ENCODE assay signal across 10 cellular contexts in the genomic region with DNA sequence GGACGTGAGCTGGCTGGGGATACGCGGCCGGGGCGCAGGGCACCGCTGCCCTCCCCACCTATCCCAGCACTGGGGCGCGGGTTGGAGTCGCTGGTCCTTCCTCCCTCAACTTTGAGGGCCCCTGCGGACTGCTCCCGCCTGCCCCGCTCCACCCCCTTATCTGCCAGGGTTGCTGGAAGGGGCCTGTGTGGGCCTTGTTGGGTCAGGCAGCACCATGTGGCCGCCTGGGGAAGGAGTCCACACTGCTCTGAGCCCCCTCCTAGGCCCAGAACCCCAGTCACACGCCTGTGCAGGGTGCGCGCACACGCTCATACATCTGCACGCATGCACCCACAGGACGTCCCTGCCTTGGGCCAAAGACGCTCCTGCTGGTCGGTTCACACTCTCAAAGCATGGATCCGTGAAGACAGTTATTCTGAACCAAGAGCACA. TPM values are rescaled to one million over a fixed set of nuclear protein-coding genes. Genes with fewer than 3 reads are reported as not detected.
DNase-seq lines count a peak whose midpoint lies in the region; ATAC-seq and TF ChIP-seq lines count a peak whose summit lies in the region.
"Had no signal": no experiment of that assay in that cellular context is flagged by ENCODE, and none has a peak within 500 bp of the region (broad histone marks: within the 10 kb centered on the region; RNA-seq: fewer than 3 reads in every experiment).

No MANE protein-coding gene starts in this region.

- no peaks in the 10 kb centered on the region for H3K9me3 Mint-ChIP-seq in CD4-positive, alpha-beta memory T cell
- H3K9me3 Mint-ChIP-seq in progenitor cell of endocrine pancreas (ENCODE audit: low read depth) = no peaks in the 10 kb centered on the region

- no peak for DNase-seq in CD4-positive, alpha-beta memory T cell
- DNase-seq in fibroblast of the aortic adventitia (ENCODE audit: low read depth) (no peak), progenitor cell of endocrine pancreas (ENCODE audit: low spot score, unreplicated experiment) (no peak), NCI-H1436 (lab: John Stamatoyannopoulos, UW) (no peak), putamen (ENCODE audit: low spot score) (no peak), NCI-H1105 treated with DMSO at 0.1 percent for 48 hours (lab: John Stamatoyannopoulos, UW) (no peak)
- DNase-seq: central memory CD4-positive, alpha-beta T cell; NCI-H1436 treated with DMSO at 0.1 percent for 48 hours had no signal

- no peaks in the 10 kb centered on the region for H3K9me3 ChIP-seq in CD4-positive, alpha-beta memory T cell (ENCODE audit: control insufficient read depth in 1 of 2, low read length in 2 of 2)

- no peak overlapping the region for H3K27ac Mint-ChIP-seq in CD4-positive, alpha-beta memory T cell
- peak overlapping the region; percentile 42 for H3K27ac Mint-ChIP-seq in progenitor cell of endocrine pancreas

- H3K4me1 ChIP-seq in CD4-positive, alpha-beta memory T cell (ENCODE audit: insufficient read depth, low read length) = peaks cover 7% of the 10 kb centered on the region

- H3K36me3 Mint-ChIP-seq in CD4-positive, alpha-beta memory T cell = no peaks in the 10 kb centered on the region
- H3K36me3 Mint-ChIP-seq in progenitor cell of endocrine pancreas (ENCODE audit: insufficient read depth) = no peaks in the 10 kb centered on the region

- H3K4me3 Mint-ChIP-seq in CD4-positive, alpha-beta memory T cell = peak overlapping the region; percentile 41 to 75 (median 69)
- peak overlapping the region; percentile 72 for H3K4me3 Mint-ChIP-seq in progenitor cell of endocrine pancreas (ENCODE audit: low read depth)

- TF ChIP-seq CTCF in fibroblast of the aortic adventitia (IDR thresholded peaks at IDR 0.05; ENCODE audit: insufficient read depth, low read length) (no peak), progenitor cell of endocrine pancreas (IDR thresholded peaks at IDR 0.05; ENCODE audit: unreplicated experiment) (no peak)

- ATAC-seq in SK-N-SH treated with all-trans-retinoic acid at 6 μM for 48 hours (peak; percentile 16), GM21529 (IDR thresholded peaks at IDR 0.05; ENCODE audit: unreplicated experiment) (no peak)

- CTCF ChIA-PET in CD4-positive, alpha-beta memory T cell (lab: Charles Lee; ENCODE audit: partially characterized antibody) = interaction anchor here (1.7 kb wide), 1 partner anchor 10 kb away, joined by 6 read pairs; no protein-coding TSS in a partner anchor

- no peak overlapping the region for H3K4me3 ChIP-seq in CD4-positive, alpha-beta memory T cell (ENCODE audit: low read length in 2 of 2)
- peak overlapping the region; percentile 70 for H3K4me3 ChIP-seq in fibroblast of the aortic adventitia (ENCODE audit: low read depth, low read length)

- POLR2A ChIA-PET in CD4-positive, alpha-beta memory T cell (lab: Charles Lee; ENCODE audit: partially characterized antibody) = no interaction called here

- peaks cover 22% of the 10 kb centered on the region for H3K27me3 ChIP-seq in CD4-positive, alpha-beta memory T cell (ENCODE audit: insufficient read depth, low read length)

- peaks cover 33 to 46% of the 10 kb centered on the region in 2 donors for H3K27me3 Mint-ChIP-seq in CD4-positive, alpha-beta memory T cell
- H3K27me3 Mint-ChIP-seq in progenitor cell of endocrine pancreas = peaks cover 31% of the 10 kb centered on the region

- intact Hi-C loops in CD4-positive, alpha-beta memory T cell (cut with micrococcal nuclease) = no loop called here

- H3K27ac ChIP-seq in CD4-positive, alpha-beta memory T cell (ENCODE audit: low read depth, low read length) = no peak overlapping the region

- no peaks in the 10 kb centered on the region for H3K36me3 ChIP-seq in CD4-positive, alpha-beta memory T cell (ENCODE audit: insufficient read depth, low read length)

- H3K4me1 Mint-ChIP-seq in CD4-positive, alpha-beta memory T cell = peaks cover 2 to 11% (median 7%) of the 10 kb centered on the region in 4 donors
- H3K4me1 Mint-ChIP-seq in progenitor cell of endocrine pancreas (ENCODE audit: low read depth) = peaks cover 9% of the 10 kb centered on the region

TF ChIP-seq in SK-N-SH treated with all-trans-retinoic acid at 6 μM for 48 hours, 23 proteins besides CTCF, POLR2A, EP300 and RAD21:
- TF ChIP-seq GLIS3 (CRISPR knock-in tag; IDR thresholded peaks at IDR 0.05) (no peak), ZNF8 (CRISPR knock-in tag; IDR thresholded peaks at IDR 0.05) (no peak), TCF4 (CRISPR knock-in tag; IDR thresholded peaks at IDR 0.05; ENCODE audit: borderline replicate concordance) (no peak)
- TF ChIP-seq, protein P1, sequence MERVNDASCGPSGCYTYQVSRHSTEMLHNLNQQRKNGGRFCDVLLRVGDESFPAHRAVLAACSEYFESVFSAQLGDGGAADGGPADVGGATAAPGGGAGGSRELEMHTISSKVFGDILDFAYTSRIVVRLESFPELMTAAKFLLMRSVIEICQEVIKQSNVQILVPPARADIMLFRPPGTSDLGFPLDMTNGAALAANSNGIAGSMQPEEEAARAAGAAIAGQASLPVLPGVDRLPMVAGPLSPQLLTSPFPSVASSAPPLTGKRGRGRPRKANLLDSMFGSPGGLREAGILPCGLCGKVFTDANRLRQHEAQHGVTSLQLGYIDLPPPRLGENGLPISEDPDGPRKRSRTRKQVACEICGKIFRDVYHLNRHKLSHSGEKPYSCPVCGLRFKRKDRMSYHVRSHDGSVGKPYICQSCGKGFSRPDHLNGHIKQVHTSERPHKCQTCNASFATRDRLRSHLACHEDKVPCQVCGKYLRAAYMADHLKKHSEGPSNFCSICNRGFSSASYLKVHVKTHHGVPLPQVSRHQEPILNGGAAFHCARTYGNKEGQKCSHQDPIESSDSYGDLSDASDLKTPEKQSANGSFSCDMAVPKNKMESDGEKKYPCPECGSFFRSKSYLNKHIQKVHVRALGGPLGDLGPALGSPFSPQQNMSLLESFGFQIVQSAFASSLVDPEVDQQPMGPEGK (CRISPR knock-in tag; IDR thresholded peaks at IDR 0.05; ENCODE audit: borderline replicate concordance) = no peak
TF ChIP-seq in SK-N-SH treated with all-trans-retinoic acid at 6 μM for 48 hours: peak in this region for 0.

RNA-seq across cellular contexts. Expression of gene TUB, which starts 0.6 kb away (rescaled TPM):
- under 1 TPM; 0.26 to 0.36 TPM for total RNA-seq in CD4-positive, alpha-beta memory T cell
- polyA plus RNA-seq in CD4-positive, alpha-beta memory T cell = under 1 TPM in 1 of 2 donors, not detected in 1; 0.15 TPM
- 18.2 and 19.2 TPM in 2 replicates for total RNA-seq in fibroblast of the aortic adventitia (ENCODE audit: low replicate concordance)
- 14.9 and 16.3 TPM in 2 replicates for total RNA-seq in progenitor cell of endocrine pancreas

Comparison
In these comparisons a context has a peak if more than half of its experiments do, and no peak if none do; other contexts are left out.
1. RNA of gene TUB, which starts 0.6 kb away (total RNA-seq): 18.2 to 19.2 TPM in fibroblast of the aortic adventitia and 14.9 to 16.3 TPM in progenitor cell of endocrine pancreas; 0.26 to 0.36 TPM in CD4-positive, alpha-beta memory T cell; every median in the first group is over 10 times any median in the second.